8 cellular contexts compared by ENCODE assay signal in the genomic region with DNA sequence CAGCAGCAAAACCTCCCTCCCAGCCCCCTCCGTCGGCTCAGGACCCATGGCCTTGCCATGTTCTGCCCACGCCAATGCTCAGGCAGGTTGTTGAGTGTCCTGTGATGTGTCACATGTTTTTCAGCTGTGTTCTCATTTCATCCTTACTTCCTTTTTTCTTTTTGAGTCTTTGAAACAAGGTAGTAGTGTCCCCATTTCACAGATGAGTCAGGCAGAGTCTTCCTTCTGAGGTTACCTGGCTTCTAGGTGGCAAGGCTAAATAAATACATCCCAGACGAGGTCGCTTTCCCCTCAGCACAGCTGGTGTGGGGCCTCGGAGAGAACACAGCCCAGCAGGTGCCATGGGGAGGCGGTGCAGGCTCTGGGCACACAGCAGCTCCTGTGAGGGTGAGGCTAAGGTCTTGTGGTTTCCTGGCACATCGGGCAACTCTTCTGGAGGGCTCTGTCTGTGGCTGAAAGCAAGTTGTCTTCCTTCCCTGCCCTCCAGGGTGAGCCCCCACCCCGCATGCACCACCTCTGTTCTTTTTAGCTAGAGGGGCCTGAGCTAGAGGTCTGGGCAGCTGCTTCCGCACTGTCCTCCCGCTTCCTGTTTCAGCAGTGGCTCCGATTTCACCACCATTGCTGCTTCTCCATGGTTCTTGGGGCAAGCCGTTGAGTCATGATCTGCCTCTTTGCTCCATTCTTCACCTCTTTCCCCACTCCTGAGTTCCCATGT. TPM values are rescaled to one million over a fixed set of nuclear protein-coding genes. Genes with fewer than 3 reads are reported as not detected.
A peak's percentile ranks its signal among the peaks of the same experiment; 100 is the strongest.
DNase-seq lines count a peak whose midpoint lies in the region; ATAC-seq, FAIRE-seq and TF ChIP-seq lines count a peak whose summit lies in the region.

No MANE protein-coding gene starts in this region.

- WGBS in upper lobe of left lung, 2 donors: 55 to 68% methylated on average over 13 of the region's 13 CpGs

- H3K36me3 Mint-ChIP-seq in activated naive CD4-positive, alpha-beta T cell treated with anti-CD3 and anti-CD28 coated beads, Interleukin-2, amount 50 U/mL, for 24 hours: peaks cover 3% of the 10 kb centered on the region
- H3K36me3 Mint-ChIP-seq in naive B cell: peaks cover 16 to 28% of the 10 kb centered on the region in 2 donors

- H3K9me3 Mint-ChIP-seq in activated naive CD4-positive, alpha-beta T cell treated with anti-CD3 and anti-CD28 coated beads, Interleukin-2, amount 50 U/mL, for 24 hours: no peaks in the 10 kb centered on the region
- H3K9me3 Mint-ChIP-seq in naive B cell: no peaks in the 10 kb centered on the region

- H3K27me3 Mint-ChIP-seq in activated naive CD4-positive, alpha-beta T cell treated with anti-CD3 and anti-CD28 coated beads, Interleukin-2, amount 50 U/mL, for 24 hours: no peaks in the 10 kb centered on the region
- H3K27me3 Mint-ChIP-seq in naive B cell: no peaks in the 10 kb centered on the region

- H3K4me1 Mint-ChIP-seq in activated naive CD4-positive, alpha-beta T cell treated with anti-CD3 and anti-CD28 coated beads, Interleukin-2, amount 50 U/mL, for 24 hours: peaks cover 36% of the 10 kb centered on the region
- peaks cover 18 to 33% (median 27%) of the 10 kb centered on the region in 3 donors for H3K4me1 Mint-ChIP-seq in naive B cell

- peak overlapping the region; percentile 27 for H3K4me3 Mint-ChIP-seq in activated naive CD4-positive, alpha-beta T cell treated with anti-CD3 and anti-CD28 coated beads, Interleukin-2, amount 50 U/mL, for 24 hours
- peak overlapping the region in 7 of 8 donors; percentile 13 to 81 (median 25) for H3K4me3 Mint-ChIP-seq in naive B cell

- H3K4me3 ChIP-seq in upper lobe of left lung: no peak overlapping the region

- DNase-seq in GM12891 (ENCODE audit: insufficient read length, low spot score) (no peak), NOMO-1 treated with dmso at 0.1 percent for 144 hours (lab: John Stamatoyannopoulos, UW; ENCODE audit: unreplicated experiment) (peak; percentile 94), naive B cell (no peak), upper lobe of left lung (peak in 1 of 2 donors; percentile 88), LoVo (ENCODE audit: low spot score) (no peak), erythroblast (lab: John Stamatoyannopoulos, UW) (no peak)

- peak; percentile 84 for FAIRE-seq in GM12891 (lab: Jason Lieb, UNC)

- no peak for TF ChIP-seq EP300 in upper lobe of left lung (IDR thresholded peaks at IDR 0.05)

- peak overlapping the region; percentile 91 for H3K27ac Mint-ChIP-seq in activated naive CD4-positive, alpha-beta T cell treated with anti-CD3 and anti-CD28 coated beads, Interleukin-2, amount 50 U/mL, for 24 hours
- peak overlapping the region; percentile 67 to 92 (median 84) for H3K27ac Mint-ChIP-seq in naive B cell

- H3K27me3 ChIP-seq in upper lobe of left lung: no peaks in the 10 kb centered on the region

- H3K4me1 ChIP-seq in upper lobe of left lung: peaks cover 7 to 53% (median 27%) of the 10 kb centered on the region in 4 donors

- TF ChIP-seq CTCF in upper lobe of left lung (IDR thresholded peaks at IDR 0.05): no peak

- ATAC-seq in naive B cell (ENCODE audit: low read depth in 2 of 2) (peak; percentile 58 to 59), upper lobe of left lung (ENCODE audit: low FRiP score in 2 of 2) (peak; percentile 61 to 67), HG02798 (IDR thresholded peaks at IDR 0.05; ENCODE audit: poor library complexity, unreplicated experiment) (no peak)

- H3K27ac ChIP-seq in upper lobe of left lung: peak overlapping the region; percentile 73 to 86 (median 82)

- TF ChIP-seq POLR2A in GM12891 (IDR thresholded peaks at IDR 0.05; ENCODE audit: low read depth, low read length) (no peak), upper lobe of left lung (IDR thresholded peaks at IDR 0.05) (no peak), erythroblast (IDR thresholded peaks at IDR 0.05; ENCODE audit: low read length) (no peak)

- no peaks in the 10 kb centered on the region for H3K9me3 ChIP-seq in upper lobe of left lung

- H3K36me3 ChIP-seq in upper lobe of left lung: peaks cover 38 to 82% (median 66%) of the 10 kb centered on the region in 4 donors

TF ChIP-seq in GM12891, 5 proteins besides CTCF, POLR2A, EP300 and RAD21:
- no peak; the same call in 1 of the 2 replicates for TF ChIP-seq POLR2AphosphoS5 (IDR thresholded peaks at IDR 0.05; ENCODE audit: low read depth, low read length)
- no peak for TF ChIP-seq PAX5 (IDR thresholded peaks at IDR 0.05; ENCODE audit: insufficient read depth, low read length, severe bottlenecking)
- TF ChIP-seq SPI1 (IDR thresholded peaks at IDR 0.05; ENCODE audit: low read depth, low read length): peak; percentile 68

RNA-seq across cellular contexts. Expression of gene PRAM1, which starts 15.1 kb away (rescaled TPM):
- 0.36 TPM for polyA plus RNA-seq in GM12891 (2012; ENCODE audit: low read depth, missing spikeins)
- under 1 TPM in 2 of 6 donors, not detected in 4; 0.26 to 0.27 TPM for polyA plus RNA-seq in naive B cell (ENCODE audit: low read depth in 6 of 6)
- total RNA-seq in upper lobe of left lung: 10 to 100 TPM in 4 of 6 donors, 1 to 10 TPM in 2; 8.7 to 66.0 (median 36.4) TPM

RNA-seq across cellular contexts. Expression of gene ZNF414, which starts 26.7 kb away (rescaled TPM):
- 15.6 TPM for polyA plus RNA-seq in GM12891 (2012; ENCODE audit: low read depth, missing spikeins)
- polyA plus RNA-seq in naive B cell (ENCODE audit: low read depth in 6 of 6): 10 to 100 TPM in 4 of 6 donors, 1 to 10 TPM in 2; 7.4 to 25.5 (median 11.7) TPM
- 10 to 100 TPM; 10.5 to 39.8 (median 25.4) TPM for total RNA-seq in upper lobe of left lung

RNA-seq across cellular contexts. Expression of gene HNRNPM, which starts 42.5 kb away (rescaled TPM):
- 210 TPM for polyA plus RNA-seq in GM12891 (2012; ENCODE audit: low read depth, missing spikeins)
- polyA plus RNA-seq in naive B cell (ENCODE audit: low read depth in 6 of 6): 100 to 1,000 TPM; 185 to 283 (median 210) TPM
- 100 to 1,000 TPM in 5 of 6 donors, 10 to 100 TPM in 1; 95.2 to 188 (median 149) TPM for total RNA-seq in upper lobe of left lung
